ENCODE assay signal across 29 cellular contexts in the genomic region with DNA sequence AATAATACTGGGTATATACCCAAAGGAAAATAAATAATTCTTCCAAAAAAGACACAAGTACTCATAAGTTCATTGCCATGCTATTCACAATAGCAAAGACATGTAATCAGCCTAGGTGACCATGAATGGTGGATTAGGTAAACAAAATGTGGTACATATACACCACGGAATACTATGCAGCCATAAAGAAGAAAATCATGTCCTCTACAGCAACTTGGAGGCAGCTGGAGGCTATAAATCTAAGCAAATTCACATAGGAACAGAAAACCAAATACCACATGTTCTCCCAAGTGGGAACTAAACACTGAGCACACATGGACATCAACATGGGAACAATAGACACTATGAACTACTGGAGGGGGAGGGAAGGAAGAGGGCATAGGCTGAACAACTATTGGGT.
"Had no signal": no experiment of that assay in that cellular context is flagged by ENCODE, and none has a peak within 500 bp of the region (broad histone marks: within the 10 kb centered on the region; RNA-seq: fewer than 3 reads in every experiment).

No MANE protein-coding gene starts in this region.

- H3K9me3 ChIP-seq: ovary, psoas muscle, right lobe of liver, sigmoid colon, stomach, thoracic aorta, thyroid gland, tibial nerve, upper lobe of left lung, vagina had no signal

- H2AFZ ChIP-seq: neural progenitor cell, parathyroid adenoma had no signal

- H3K36me3 Mint-ChIP-seq: natural killer cell had no signal

- H3K9me3 Mint-ChIP-seq: natural killer cell had no signal

- H3K9ac ChIP-seq: neural progenitor cell, parathyroid adenoma had no signal

- ATAC-seq: natural killer cell, psoas muscle, right cardiac atrium, right lobe of liver had no signal

- H3K4me1 ChIP-seq: neural progenitor cell, parathyroid adenoma, psoas muscle, right lobe of liver, sigmoid colon, stomach, thyroid gland, tibial nerve, upper lobe of left lung, vagina had no signal

- H3K36me3 ChIP-seq: neural progenitor cell, ovary, right lobe of liver, thoracic aorta, thyroid gland had no signal

- H3K4me3 ChIP-seq: neural progenitor cell, ovary, psoas muscle, right lobe of liver, sigmoid colon, stomach, thoracic aorta, thyroid gland, tibial nerve, upper lobe of left lung, vagina had no signal

- H3K27ac ChIP-seq: neural progenitor cell, ovary, parathyroid adenoma, psoas muscle, right lobe of liver, sigmoid colon, stomach, thoracic aorta, thyroid gland, tibial nerve, upper lobe of left lung, vagina had no signal

- H3K27me3 Mint-ChIP-seq: progenitor cell of endocrine pancreas; stimulated activated naive B cell treated with anti-CD40 and anti-IgM and Interleukin-4, amounts not matched to agents 10 μg/mL and 1 μg/mL and 100 μg/mL, for 72 hours; stimulated activated naive CD8-positive, alpha-beta T cell treated with anti-CD3 and anti-CD28 coated beads, Interleukin-15, Interleukin-2, amounts not matched to agents 100 ng/mL and 50 ng/mL, for 24 hours had no signal

- H3K4me1 Mint-ChIP-seq: nephron, neural progenitor cell had no signal

- DNase-seq: natural killer cell; occipital lobe; ovary; posterior cingulate gyrus; psoas muscle; right cardiac atrium; right lobe of liver; sigmoid colon; small intestine; stimulated activated CD4-positive, alpha-beta T cell treated with anti-CD3 and anti-CD28 coated beads, Interleukin-15, amount 100 ng/mL, for 24 hours; stimulated activated CD4-positive, alpha-beta T cell treated with anti-CD3 and anti-CD28 coated beads, Interleukin-2, amount 100 ng/mL, for 24 hours; stimulated activated CD4-positive, alpha-beta T cell treated with anti-CD3 and anti-CD28 coated beads, Interleukin-2, amount 100 ng/mL, for 48 hours; stimulated activated CD4-positive, alpha-beta T cell treated with anti-CD3 and anti-CD28 coated beads, Interleukin-4, amount 100 ng/mL, for 24 hours; stimulated activated naive B cell treated with anti-CD40 and anti-IgM and Interleukin-4, amounts not matched to agents 10 μg/mL and 1 μg/mL and 100 μg/mL, for 72 hours; stimulated activated naive CD4-positive, alpha-beta T cell treated with Interleukin-2 at 50 U/mL for 16 hours; stomach; thyroid gland; trophoblast cell; upper lobe of left lung had no signal

- H3K4me3 Mint-ChIP-seq: natural killer cell; nephron; neural progenitor cell; stimulated activated effector memory CD8-positive, alpha-beta T cell treated with anti-CD3 and anti-CD28 coated beads, Interleukin-12 subunit alpha, Interleukin-12 subunit beta, amount 100 ng/mL, for 72 hours; stimulated activated naive B cell treated with anti-CD40 and anti-IgM and Interleukin-4, amounts not matched to agents 10 μg/mL and 1 μg/mL and 100 μg/mL, for 72 hours; stimulated activated naive CD8-positive, alpha-beta T cell treated with anti-CD3 and anti-CD28 coated beads, Interleukin-15, Interleukin-2, amounts not matched to agents 100 ng/mL and 50 ng/mL, for 24 hours had no signal

- H3K4me2 ChIP-seq: neural progenitor cell had no signal

- H3K27me3 ChIP-seq: neural progenitor cell, ovary, right lobe of liver, sigmoid colon, stomach, thyroid gland, upper lobe of left lung, vagina had no signal

- H3K27ac Mint-ChIP-seq: natural killer cell; nephron; neural progenitor cell; stimulated activated naive CD8-positive, alpha-beta T cell treated with anti-CD3 and anti-CD28 coated beads, Interleukin-15, Interleukin-2, amounts not matched to agents 100 ng/mL and 50 ng/mL, for 24 hours had no signal

- FAIRE-seq: small intestine, urothelium cell line had no signal
